25 cellular contexts compared by ENCODE assay signal in genomic region chr2:24521162-24521857, GRCh38. TPM values are rescaled to one million over a fixed set of nuclear protein-coding genes. Genes with fewer than 3 reads are reported as not detected.
DNase-seq lines count a peak whose midpoint lies in the region; ATAC-seq, FAIRE-seq and TF ChIP-seq lines count a peak whose summit lies in the region.
"Had no signal": no experiment of that assay in that cellular context is flagged by ENCODE, and none has a peak within 500 bp of the region (broad histone marks: within the 10 kb centered on the region; RNA-seq: fewer than 3 reads in every experiment).

No MANE protein-coding gene starts in this region.

- FAIRE-seq in endothelial cell of umbilical vein (lab: Jason Lieb, UNC): no peak
- FAIRE-seq: D721Med, keratinocyte had no signal

- H3K79me2 ChIP-seq in endothelial cell of umbilical vein (ENCODE audit: control insufficient read depth, insufficient read depth, low read length): peaks cover 2% of the 10 kb centered on the region

- H3K4me1 Mint-ChIP-seq in activated T-cell treated with anti-CD3 and anti-CD28 coated beads, Interleukin-2, amount 50 U/mL, for 72 hours (ENCODE audit: low read depth): peaks cover 47% of the 10 kb centered on the region
- H3K4me1 Mint-ChIP-seq in activated CD4-positive, alpha-beta memory T cell treated with anti-CD3 and anti-CD28 coated beads for 36 hours (ENCODE audit: low read depth): peaks cover 51% of the 10 kb centered on the region
- H3K4me1 Mint-ChIP-seq in stimulated activated naive CD8-positive, alpha-beta T cell treated with anti-CD3 and anti-CD28 coated beads, Interleukin-15, amount 100 ng/mL, for 72 hours: peaks cover 55% of the 10 kb centered on the region
- H3K4me1 Mint-ChIP-seq in endothelial cell (ENCODE audit: unreplicated experiment): peaks cover 25% of the 10 kb centered on the region
- H3K4me1 Mint-ChIP-seq: H9 had no signal

- no peak overlapping the region for H3K27ac ChIP-seq in endothelial cell of umbilical vein (ENCODE audit: insufficient read depth, low read depth, low read length)
- H3K27ac ChIP-seq in effector memory CD4-positive, alpha-beta T cell (ENCODE audit: insufficient read depth, low read length, poor library complexity, severe bottlenecking): no peak overlapping the region
- H3K27ac ChIP-seq: BLaER1 treated with 17β-estradiol and CSF1 and Interleukin-3, amounts not matched to agents 10 nM and 100 nM; gastroesophageal sphincter; HL-60; neural progenitor cell; upper lobe of right lung; WERI-Rb-1 had no signal

- no peaks in the 10 kb centered on the region for H3K36me3 ChIP-seq in endothelial cell of umbilical vein (ENCODE audit: control insufficient read depth in 2 of 2, extremely low read depth in 1 of 2, insufficient read depth in 2 of 2, low read length in 2 of 2)
- no peaks in the 10 kb centered on the region for H3K36me3 ChIP-seq in effector memory CD4-positive, alpha-beta T cell (ENCODE audit: control insufficient read depth, insufficient read depth, low read length)
- H3K36me3 ChIP-seq: gastroesophageal sphincter, neural progenitor cell, upper lobe of right lung, WERI-Rb-1 had no signal

- H3K9ac ChIP-seq in endothelial cell of umbilical vein (replicated peaks; ENCODE audit: extremely low read depth, insufficient read depth, low read length): no peak overlapping the region
- H3K9ac ChIP-seq: BLaER1 treated with 17β-estradiol and CSF1 and Interleukin-3, amounts not matched to agents 10 nM and 100 nM; neural progenitor cell had no signal

- BruUV-seq in endothelial cell of umbilical vein (replicated peaks; lab: Mats Ljungman, UMichigan): no TSS peak

- no peaks in the 10 kb centered on the region for H3K4me1 ChIP-seq in endothelial cell of umbilical vein (ENCODE audit: control insufficient read depth, extremely low read depth, insufficient read depth, low read length)
- no peaks in the 10 kb centered on the region for H3K4me1 ChIP-seq in effector memory CD4-positive, alpha-beta T cell (ENCODE audit: control insufficient read depth, insufficient read depth, low read length, poor library complexity, severe bottlenecking)
- H3K4me1 ChIP-seq: neural progenitor cell had no signal

- TF ChIP-seq POLR2A in endothelial cell of umbilical vein (IDR thresholded peaks at IDR 0.05; ENCODE audit: low read depth, low read length): no peak

- H3K4me3 ChIP-seq in endothelial cell of umbilical vein (replicated peaks in 1 of 3; ENCODE audit: insufficient read depth in 1 of 3, low read depth in 1 of 3, low read length in 3 of 3): no peak overlapping the region
- H3K4me3 ChIP-seq in effector memory CD4-positive, alpha-beta T cell (ENCODE audit: insufficient read depth, low read depth, low read length, poor library complexity, severe bottlenecking): no peak overlapping the region
- H3K4me3 ChIP-seq: BLaER1 treated with 17β-estradiol and CSF1 and Interleukin-3, amounts not matched to agents 10 nM and 100 nM; gastroesophageal sphincter; mucosa of descending colon; neural progenitor cell; upper lobe of right lung had no signal

- POLR2A ChIA-PET in activated CD4-positive, alpha-beta memory T cell treated with anti-CD3 and anti-CD28 coated beads for 36 hours (lab: Charles Lee): interaction anchor here (0.6 to 1.9 kb wide), 6 partner anchors 9 to 115 kb away, joined by 3 to 9 read pairs (median 4); partner anchors contain the start of gene NCOA1
- POLR2A ChIA-PET in endothelial cell of umbilical vein (lab: Charles Lee): no interaction called here

- peak overlapping the region; percentile 60 to 86 for H3K4me3 Mint-ChIP-seq in activated T-cell treated with anti-CD3 and anti-CD28 coated beads, Interleukin-2, amount 50 U/mL, for 72 hours
- H3K4me3 Mint-ChIP-seq in activated CD4-positive, alpha-beta memory T cell treated with anti-CD3 and anti-CD28 coated beads for 36 hours: no peak overlapping the region
- H3K4me3 Mint-ChIP-seq in stimulated activated naive CD8-positive, alpha-beta T cell treated with anti-CD3 and anti-CD28 coated beads, Interleukin-15, amount 100 ng/mL, for 72 hours: peak overlapping the region; percentile 65 to 68
- H3K4me3 Mint-ChIP-seq in endothelial cell (ENCODE audit: unreplicated experiment): no peak overlapping the region
- H3K4me3 Mint-ChIP-seq: H9, neural progenitor cell had no signal

- ATAC-seq in activated T-cell treated with anti-CD3 and anti-CD28 coated beads, Interleukin-2, amount 50 U/mL, for 72 hours (replicated peaks in 1 of 2): peak; percentile 49 to 61
- ATAC-seq in stimulated activated naive CD8-positive, alpha-beta T cell treated with anti-CD3 and anti-CD28 coated beads, Interleukin-15, amount 100 ng/mL, for 72 hours: peak; percentile 55
- ATAC-seq: gastroesophageal sphincter, sciatic nerve, upper lobe of right lung had no signal

- dilution Hi-C loops in endothelial cell of umbilical vein (cut with MboI; ENCODE audit: extremely low pct_ligation_motif_present, low sequenced_read_pairs): no loop called here

- H3K9me3 Mint-ChIP-seq in activated T-cell treated with anti-CD3 and anti-CD28 coated beads, Interleukin-2, amount 50 U/mL, for 72 hours: peaks cover 4 to 8% of the 10 kb centered on the region in 2 donors
- H3K9me3 Mint-ChIP-seq in activated CD4-positive, alpha-beta memory T cell treated with anti-CD3 and anti-CD28 coated beads for 36 hours: peaks cover 4% of the 10 kb centered on the region
- peaks cover 7 to 8% of the 10 kb centered on the region in 2 donors for H3K9me3 Mint-ChIP-seq in stimulated activated naive CD8-positive, alpha-beta T cell treated with anti-CD3 and anti-CD28 coated beads, Interleukin-15, amount 100 ng/mL, for 72 hours
- no peaks in the 10 kb centered on the region for H3K9me3 Mint-ChIP-seq in endothelial cell (ENCODE audit: unreplicated experiment)
- H3K9me3 Mint-ChIP-seq: H9 had no signal

- no peak overlapping the region for H3K4me2 ChIP-seq in endothelial cell of umbilical vein (ENCODE audit: insufficient read depth, low read length)
- H3K4me2 ChIP-seq: BLaER1 treated with 17β-estradiol and CSF1 and Interleukin-3, amounts not matched to agents 10 nM and 100 nM; neural progenitor cell had no signal

- H3K9me3 ChIP-seq in endothelial cell of umbilical vein (replicated peaks; ENCODE audit: control insufficient read depth, insufficient read depth, low read length): no peaks in the 10 kb centered on the region
- H3K9me3 ChIP-seq in effector memory CD4-positive, alpha-beta T cell (ENCODE audit: control insufficient read depth, low read length): no peaks in the 10 kb centered on the region
- H3K9me3 ChIP-seq: gastroesophageal sphincter, mucosa of descending colon, upper lobe of right lung had no signal

- intact Hi-C loops in activated CD4-positive, alpha-beta memory T cell treated with anti-CD3 and anti-CD28 coated beads for 36 hours (cut with micrococcal nuclease): loop anchor here (2.0 kb wide), 2 partner anchors 29 to 181 kb away; no protein-coding TSS in a partner anchor
- intact Hi-C loops in endothelial cell of umbilical vein (cut with micrococcal nuclease): no loop called here

- no peak for TF ChIP-seq CTCF in endothelial cell of umbilical vein (IDR thresholded peaks at IDR 0.05; ENCODE audit: extremely low read depth in 1 of 2, insufficient read depth in 1 of 2, low read depth in 1 of 2, low read length in 2 of 2)
- TF ChIP-seq CTCF in endothelial cell (IDR thresholded peaks at IDR 0.05; ENCODE audit: unreplicated experiment): no peak

- H3K9me1 ChIP-seq in endothelial cell of umbilical vein (replicated peaks; ENCODE audit: control insufficient read depth, extremely low read depth, insufficient read depth, low read length): no peaks in the 10 kb centered on the region

- no peaks in the 10 kb centered on the region for H4K20me1 ChIP-seq in endothelial cell of umbilical vein (replicated peaks; ENCODE audit: control insufficient read depth, extremely low read depth, insufficient read depth, low read length)

- peaks cover 3 to 4% of the 10 kb centered on the region in 2 donors for H3K36me3 Mint-ChIP-seq in activated T-cell treated with anti-CD3 and anti-CD28 coated beads, Interleukin-2, amount 50 U/mL, for 72 hours (ENCODE audit: insufficient read depth in 2 of 2)
- no peaks in the 10 kb centered on the region for H3K36me3 Mint-ChIP-seq in activated CD4-positive, alpha-beta memory T cell treated with anti-CD3 and anti-CD28 coated beads for 36 hours
- no peaks in the 10 kb centered on the region for H3K36me3 Mint-ChIP-seq in endothelial cell (ENCODE audit: low read depth, unreplicated experiment)

- peak overlapping the region; percentile 97 for H3K27ac Mint-ChIP-seq in activated T-cell treated with anti-CD3 and anti-CD28 coated beads, Interleukin-2, amount 50 U/mL, for 72 hours
- peak overlapping the region; percentile 66 for H3K27ac Mint-ChIP-seq in activated CD4-positive, alpha-beta memory T cell treated with anti-CD3 and anti-CD28 coated beads for 36 hours
- peak overlapping the region; percentile 12 to 81 for H3K27ac Mint-ChIP-seq in stimulated activated naive CD8-positive, alpha-beta T cell treated with anti-CD3 and anti-CD28 coated beads, Interleukin-15, amount 100 ng/mL, for 72 hours
- no peak overlapping the region for H3K27ac Mint-ChIP-seq in endothelial cell (ENCODE audit: unreplicated experiment)
- H3K27ac Mint-ChIP-seq: H9, neural progenitor cell had no signal

- DNase-seq in activated T-cell treated with anti-CD3 and anti-CD28 coated beads, Interleukin-2, amount 50 U/mL, for 72 hours: peak in 1 of 2 donors; percentile 6
- DNase-seq in activated T-cell treated with anti-CD3 and anti-CD28 coated beads, Interleukin-2, amount 50 U/mL, for 1 hour: no peak
- no peak for DNase-seq in activated CD4-positive, alpha-beta memory T cell treated with anti-CD3 and anti-CD28 coated beads for 36 hours
- DNase-seq in endothelial cell of umbilical vein (ENCODE audit: low read depth, low spot score) (no peak), endothelial cell (ENCODE audit: low spot score) (no peak), NCI-H524 (lab: John Stamatoyannopoulos, UW) (no peak)
- no peak for DNase-seq in stimulated activated naive CD8-positive, alpha-beta T cell treated with anti-CD3 and anti-CD28 coated beads, Interleukin-15, amount 100 ng/mL, for 72 hours
- DNase-seq in effector memory CD4-positive, alpha-beta T cell: no peak
- DNase-seq: ACHN, H9, NCI-H1092 treated with DMSO at 0.1 percent for 48 hours, NCI-H2081, NCI-H510A, SIG-M5, substantia nigra, upper lobe of right lung, WERI-Rb-1 had no signal

- no peaks in the 10 kb centered on the region for H3K27me3 ChIP-seq in endothelial cell of umbilical vein (ENCODE audit: control insufficient read depth in 2 of 2, insufficient read depth in 2 of 2, low read length in 2 of 2)
- no peaks in the 10 kb centered on the region for H3K27me3 ChIP-seq in effector memory CD4-positive, alpha-beta T cell (replicated peaks; ENCODE audit: control insufficient read depth, insufficient read depth, low read length, poor library complexity, severe bottlenecking)
- H3K27me3 ChIP-seq: BLaER1 treated with 17β-estradiol and CSF1 and Interleukin-3, amounts not matched to agents 10 nM and 100 nM; gastroesophageal sphincter; neural progenitor cell; upper lobe of right lung had no signal

- H2AFZ ChIP-seq in endothelial cell of umbilical vein (ENCODE audit: low read depth, low read length): no peak overlapping the region
- H2AFZ ChIP-seq: neural progenitor cell had no signal

- CTCF ChIA-PET in activated CD4-positive, alpha-beta memory T cell treated with anti-CD3 and anti-CD28 coated beads for 36 hours (lab: Charles Lee): interaction anchor here (0.6 to 1.2 kb wide), 4 partner anchors 9 to 56 kb away, joined by 3 to 4 read pairs (median 4); partner anchors contain the start of gene NCOA1
- CTCF ChIA-PET in endothelial cell of umbilical vein (lab: Charles Lee): interaction anchor here (1.0 to 1.4 kb wide), 2 partner anchors 10 to 14 kb away, joined by 3 to 4 read pairs; no protein-coding TSS in a partner anchor

- no peaks in the 10 kb centered on the region for H3K27me3 Mint-ChIP-seq in activated T-cell treated with anti-CD3 and anti-CD28 coated beads, Interleukin-2, amount 50 U/mL, for 72 hours (ENCODE audit: low read depth)
- no peaks in the 10 kb centered on the region for H3K27me3 Mint-ChIP-seq in activated CD4-positive, alpha-beta memory T cell treated with anti-CD3 and anti-CD28 coated beads for 36 hours
- no peaks in the 10 kb centered on the region for H3K27me3 Mint-ChIP-seq in stimulated activated naive CD8-positive, alpha-beta T cell treated with anti-CD3 and anti-CD28 coated beads, Interleukin-15, amount 100 ng/mL, for 72 hours
- no peaks in the 10 kb centered on the region for H3K27me3 Mint-ChIP-seq in endothelial cell (ENCODE audit: unreplicated experiment)

RNA-seq across cellular contexts. Expression of gene NCOA1, which starts 30.3 kb away (rescaled TPM):
- total RNA-seq in activated T-cell treated with anti-CD3 and anti-CD28 coated beads, Interleukin-2, amount 50 U/mL, for 72 hours: 10 to 100 TPM; 29.8 to 32.7 TPM
- 10 to 100 TPM; 21.3 to 24.0 TPM for total RNA-seq in activated CD4-positive, alpha-beta memory T cell treated with anti-CD3 and anti-CD28 coated beads for 36 hours
- 10.9 and 14.1 TPM in 2 replicates for total RNA-seq in endothelial cell of umbilical vein
- 11.3 and 11.4 TPM in 2 replicates for polyA plus RNA-seq in endothelial cell of umbilical vein
- polyA plus RNA-seq in endothelial cell of umbilical vein (2011; cell fraction: cytosol; rRNA removed): 10.4 and 10.5 TPM in 2 replicates
- 26.3 TPM in 2 replicates for polyA plus RNA-seq in endothelial cell of umbilical vein (2011; cell fraction: nucleus; rRNA removed)
- 8.1 and 8.5 TPM in 2 replicates for polyA plus RNA-seq in endothelial cell of umbilical vein (2012)
- 52.9 and 57.8 TPM in 2 replicates for polyA minus RNA-seq in endothelial cell of umbilical vein
- 6.9 TPM for polyA minus RNA-seq in endothelial cell of umbilical vein (2011; cell fraction: cytosol; rRNA and poly(A)+ RNA removed)
- 102 and 168 TPM in 2 replicates for polyA minus RNA-seq in endothelial cell of umbilical vein (2011; cell fraction: nucleus; rRNA and poly(A)+ RNA removed)
- total RNA-seq in endothelial cell (ENCODE audit: unreplicated experiment): 47.4 TPM

Comparison
In these comparisons a context has a peak if more than half of its experiments do, and no peak if none do; other contexts are left out.
1. H3K4me3 Mint-ChIP-seq: peak in activated T-cell treated with anti-CD3 and anti-CD28 coated beads, Interleukin-2, amount 50 U/mL, for 72 hours (2 of 2) and stimulated activated naive CD8-positive, alpha-beta T cell treated with anti-CD3 and anti-CD28 coated beads, Interleukin-15, amount 100 ng/mL, for 72 hours (2 of 2); none in activated CD4-positive, alpha-beta memory T cell treated with anti-CD3 and anti-CD28 coated beads for 36 hours (single experiment) and endothelial cell (single experiment).